Comparison of ENCODE assay signal across 20 cellular contexts in the genomic region with DNA sequence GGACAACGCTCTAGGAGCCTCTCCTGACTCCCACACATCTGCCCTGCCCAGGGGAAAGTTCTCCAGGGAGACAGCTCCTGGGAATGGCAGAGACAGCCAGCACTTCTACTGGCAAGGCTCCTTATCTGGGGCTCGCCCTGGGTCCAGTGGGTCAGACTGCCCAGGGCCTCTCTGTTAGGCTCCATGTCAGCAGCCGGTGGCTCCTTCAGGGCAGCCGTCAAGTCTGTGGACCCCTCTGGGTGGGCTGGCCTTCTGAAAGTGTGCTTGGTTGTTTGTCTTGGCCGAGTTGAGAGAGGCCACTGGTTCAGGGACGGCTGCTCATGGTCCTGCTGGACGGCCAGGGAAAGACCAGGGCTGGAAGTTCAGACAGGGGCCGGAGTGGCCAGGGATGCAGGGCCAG.
"Had no signal": no experiment of that assay in that cellular context is flagged by ENCODE, and none has a peak within 500 bp of the region (broad histone marks: within the 10 kb centered on the region; RNA-seq: fewer than 3 reads in every experiment).

No MANE protein-coding gene starts in this region.

- H3K4me3 ChIP-seq: coronary artery, hepatocyte, lung, psoas muscle had no signal

- H3K27me3 ChIP-seq: hepatocyte had no signal

- H3K27ac Mint-ChIP-seq: endodermal cell, nephron had no signal

- H3K4me2 ChIP-seq: hepatocyte had no signal

- H2AFZ ChIP-seq: hepatocyte, parathyroid adenoma had no signal

- H3K9ac ChIP-seq: parathyroid adenoma had no signal

- H3K9me3 ChIP-seq: psoas muscle had no signal

- H3K79me2 ChIP-seq: hepatocyte, parathyroid adenoma had no signal

- ATAC-seq: left colon, left ventricle myocardium superior, psoas muscle had no signal

- H3K4me3 Mint-ChIP-seq: endodermal cell, nephron had no signal

- H3K4me1 Mint-ChIP-seq: endodermal cell, nephron had no signal

- H3K27ac ChIP-seq: coronary artery, hepatocyte, parathyroid adenoma, psoas muscle had no signal

- DNase-seq: effector CD4-positive, alpha-beta T cell; endodermal cell; erythroblast; foreskin melanocyte; head of caudate nucleus; left colon; left ventricle myocardium superior; mesenchymal stem cell; midbrain; psoas muscle; retina; stimulated activated CD4-positive, alpha-beta T cell treated with anti-CD3 and anti-CD28 coated beads, Interleukin-2, amount 100 ng/mL, for 24 hours; stimulated activated CD4-positive, alpha-beta T cell treated with anti-CD3 and anti-CD28 coated beads, Interleukin-4, amount 100 ng/mL, for 4 hours; stimulated activated naive CD4-positive, alpha-beta T cell; trophoblast cell had no signal

- H3K4me1 ChIP-seq: parathyroid adenoma had no signal
